16 cellular contexts compared by ENCODE assay signal in the genomic region with DNA sequence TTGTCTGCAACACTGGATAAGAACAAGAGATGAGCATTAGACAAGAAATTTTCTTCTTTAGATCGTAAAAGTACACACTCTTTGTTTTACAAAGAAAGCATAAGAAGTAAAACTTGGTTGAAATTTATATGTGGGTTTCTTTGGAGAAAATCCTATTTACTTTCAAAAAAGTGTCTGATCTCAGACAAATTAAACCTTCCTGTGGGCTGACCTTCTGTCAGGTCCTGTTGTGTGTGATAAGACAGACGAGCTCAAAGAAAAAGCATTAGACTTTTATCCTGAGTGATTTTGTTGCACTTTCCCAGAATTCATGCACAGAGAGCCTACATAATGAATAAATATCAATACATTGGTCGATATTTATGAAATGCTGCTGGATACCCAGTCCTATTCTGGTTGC.
"Had no signal": no experiment of that assay in that cellular context is flagged by ENCODE, and none has a peak within 500 bp of the region (broad histone marks: within the 10 kb centered on the region; RNA-seq: fewer than 3 reads in every experiment).

No MANE protein-coding gene starts in this region.

- H3K36me3 Mint-ChIP-seq: memory B cell had no signal

- ATAC-seq: foreskin keratinocyte, gastroesophageal sphincter, heart right ventricle, left cardiac atrium, left lung, left ventricle myocardium superior, lower lobe of right lung had no signal

- H3K27me3 Mint-ChIP-seq: memory B cell had no signal

- DNase-seq: dermis blood vessel endothelial cell; effector CD4-positive, alpha-beta T cell; effector memory CD4-positive, alpha-beta T cell; foreskin keratinocyte; heart right ventricle; hippocampal formation; left cardiac atrium; left lung; left ventricle myocardium superior; lower lobe of right lung; mesendoderm; midbrain had no signal

- H3K4me3 Mint-ChIP-seq: memory B cell had no signal

- H3K27ac ChIP-seq: coronary artery, esophagus muscularis mucosa, foreskin keratinocyte, gastroesophageal sphincter, heart right ventricle, left lung, lower lobe of right lung had no signal

- H3K4me1 Mint-ChIP-seq: memory B cell had no signal

- H3K27ac Mint-ChIP-seq: memory B cell had no signal
